In genomic region chr17:66687570-66688284, GRCh38 we compare ENCODE assay signal across 17 cellular contexts.
"Had no signal": no experiment of that assay in that cellular context is flagged by ENCODE, and none has a peak within 500 bp of the region (broad histone marks: within the 10 kb centered on the region; RNA-seq: fewer than 3 reads in every experiment).

No MANE protein-coding gene starts in this region.

- ATAC-seq: heart right ventricle; left ventricle myocardium superior; naive thymus-derived CD4-positive, alpha-beta T cell; sciatic nerve; stimulated activated memory B cell treated with anti-CD40 and anti-IgM and Interleukin-4, amounts not matched to agents 10 μg/mL and 1 μg/mL and 100 μg/mL, for 72 hours had no signal

- H3K27me3 Mint-ChIP-seq: activated CD4-positive, alpha-beta T cell treated with anti-CD3 and anti-CD28 coated beads, Interleukin-2, amount 10 ng/mL, durations not matched to agents 7 days and 5 days; activated naive CD4-positive, alpha-beta T cell treated with anti-CD3 and anti-CD28 coated beads, Interleukin-2, amount 50 U/mL, for 24 hours; naive thymus-derived CD4-positive, alpha-beta T cell; stimulated activated memory B cell treated with anti-CD40 and anti-IgM and Interleukin-4, amounts not matched to agents 10 μg/mL and 1 μg/mL and 100 μg/mL, for 72 hours had no signal

- H3K27ac Mint-ChIP-seq: activated CD4-positive, alpha-beta T cell treated with anti-CD3 and anti-CD28 coated beads, Interleukin-2, amount 10 ng/mL, durations not matched to agents 7 days and 5 days; activated naive CD4-positive, alpha-beta T cell treated with anti-CD3 and anti-CD28 coated beads, Interleukin-2, amount 50 U/mL, for 24 hours; stimulated activated memory B cell treated with anti-CD40 and anti-IgM and Interleukin-4, amounts not matched to agents 10 μg/mL and 1 μg/mL and 100 μg/mL, for 72 hours had no signal

- H3K9me3 Mint-ChIP-seq: activated CD4-positive, alpha-beta T cell treated with anti-CD3 and anti-CD28 coated beads, Interleukin-2, amount 10 ng/mL, durations not matched to agents 7 days and 5 days; activated naive CD4-positive, alpha-beta T cell treated with anti-CD3 and anti-CD28 coated beads, Interleukin-2, amount 50 U/mL, for 24 hours; stimulated activated memory B cell treated with anti-CD40 and anti-IgM and Interleukin-4, amounts not matched to agents 10 μg/mL and 1 μg/mL and 100 μg/mL, for 72 hours had no signal

- H3K4me1 ChIP-seq: esophagus squamous epithelium, thyroid gland, vagina had no signal

- H3K9me3 ChIP-seq: esophagus squamous epithelium, heart right ventricle, ovary, thyroid gland, vagina had no signal

- H3K36me3 Mint-ChIP-seq: stimulated activated memory B cell treated with anti-CD40 and anti-IgM and Interleukin-4, amounts not matched to agents 10 μg/mL and 1 μg/mL and 100 μg/mL, for 72 hours had no signal

- H3K27me3 ChIP-seq: esophagus squamous epithelium, heart right ventricle, ovary, thyroid gland, vagina had no signal

- H3K4me1 Mint-ChIP-seq: stimulated activated memory B cell treated with anti-CD40 and anti-IgM and Interleukin-4, amounts not matched to agents 10 μg/mL and 1 μg/mL and 100 μg/mL, for 72 hours had no signal

- H3K4me3 Mint-ChIP-seq: activated CD4-positive, alpha-beta T cell treated with anti-CD3 and anti-CD28 coated beads, Interleukin-2, amount 10 ng/mL, durations not matched to agents 7 days and 5 days; activated naive CD4-positive, alpha-beta T cell treated with anti-CD3 and anti-CD28 coated beads, Interleukin-2, amount 50 U/mL, for 24 hours; stimulated activated memory B cell treated with anti-CD40 and anti-IgM and Interleukin-4, amounts not matched to agents 10 μg/mL and 1 μg/mL and 100 μg/mL, for 72 hours had no signal

- H3K27ac ChIP-seq: esophagus squamous epithelium, ovary, thyroid gland, vagina had no signal

- H3K4me3 ChIP-seq: esophagus squamous epithelium, heart right ventricle, ovary, thyroid gland, vagina had no signal

- DNase-seq: activated CD4-positive, alpha-beta T cell treated with anti-CD3 and anti-CD28 coated beads, Interleukin-2, amount 10 ng/mL, durations not matched to agents 7 days and 5 days; cerebellar nuclear complex; dermis blood vessel endothelial cell; effector memory CD4-positive, alpha-beta T cell; esophagus squamous epithelium; heart right ventricle; left ventricle myocardium superior; naive thymus-derived CD4-positive, alpha-beta T cell; ovary; stimulated activated CD4-positive, alpha-beta T cell treated with anti-CD3 and anti-CD28 coated beads, Interleukin-4, amount 100 ng/mL, for 24 hours; T1000; thyroid gland had no signal

- H3K36me3 ChIP-seq: ovary, thyroid gland, vagina had no signal

- FAIRE-seq: bronchial epithelial cell had no signal
